In the genomic region with DNA sequence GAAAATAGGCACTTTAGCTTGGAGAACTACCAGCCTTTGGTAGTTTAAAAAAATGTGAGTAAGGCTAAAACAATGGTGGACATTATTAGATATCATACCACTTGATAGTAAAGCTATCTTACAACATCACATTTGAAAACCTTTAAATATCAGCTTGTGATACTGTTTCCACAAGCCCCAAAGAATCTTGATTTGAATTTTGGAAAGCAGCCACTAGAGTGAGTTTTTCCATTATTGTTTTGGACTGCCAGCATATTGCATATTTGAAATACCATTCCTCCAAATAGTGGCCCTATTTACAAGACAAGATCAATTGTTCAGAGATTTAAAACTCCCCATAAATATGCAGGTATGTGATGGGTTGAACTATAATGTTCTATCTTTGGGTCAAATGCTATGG, we compare ENCODE assay signal across 30 cellular contexts.
"Had no signal": no experiment of that assay in that cellular context is flagged by ENCODE, and none has a peak within 500 bp of the region (broad histone marks: within the 10 kb centered on the region; RNA-seq: fewer than 3 reads in every experiment).

No MANE protein-coding gene starts in this region.

- H3K27me3 ChIP-seq: adrenal gland, body of pancreas had no signal

- H3K9me3 ChIP-seq: adrenal gland, body of pancreas had no signal

- H3K4me1 ChIP-seq: adrenal gland, body of pancreas had no signal

- H3K36me3 ChIP-seq: adrenal gland had no signal

- DNase-seq: activated CD4-positive, alpha-beta T cell treated with anti-CD3 and anti-CD28 coated beads for 48 hours; activated CD4-positive, alpha-beta T cell treated with anti-CD3 and anti-CD28 coated beads, Interleukin-2, amount 50 U/mL, for 4 hours; activated CD4-positive, CD25-positive, alpha-beta regulatory T cell treated with anti-CD3 and anti-CD28 coated beads, Interleukin-2, amount 50 U/mL, for 72 hours; activated CD8-positive, alpha-beta memory T cell treated with anti-CD3 and anti-CD28 coated beads, Interleukin-2, amount 50 U/mL, for 48 hours; activated CD8-positive, alpha-beta T cell treated with anti-CD3 and anti-CD28 coated beads, Interleukin-2, amount 10 ng/mL, durations not matched to agents 7 days and 5 days; activated naive CD4-positive, alpha-beta T cell treated with anti-CD3 and anti-CD28 coated beads, Interleukin-2, amount 50 U/mL, for 16 hours; activated naive CD8-positive, alpha-beta T cell treated with anti-CD3 and anti-CD28 coated beads, Interleukin-2, amount 10 ng/mL, durations not matched to agents 7 days and 5 days; activated T-cell treated with anti-CD3 and anti-CD28 coated beads, Interleukin-2, amount 50 U/mL, for 1 hour; adrenal gland; aorta; body of pancreas; central memory CD4-positive, alpha-beta T cell; Kasumi-1; NCI-H1092; NCI-H1930; NCI-H2107; NCI-H2171 treated with DMSO at 0.1 percent for 48 hours; NCI-H345; NCI-H510A; NCI-H526 treated with DMSO at 0.1 percent for 48 hours; NK-92 treated with Interleukin-12 subunit alpha and Interleukin-12 subunit beta, amount 100 ng/mL, for 24 hours; OCI-M1; RPMI8226; SW 1271; T-helper 17 cell; T-helper 9 cell had no signal

- H3K4me3 ChIP-seq: adrenal gland, body of pancreas, SK-N-MC had no signal

- H3K27ac ChIP-seq: adrenal gland, body of pancreas, SK-N-MC had no signal

- ATAC-seq: activated CD8-positive, alpha-beta T cell treated with anti-CD3 and anti-CD28 coated beads, Interleukin-2, amount 10 ng/mL, durations not matched to agents 7 days and 5 days; body of pancreas; Panc1; Right ventricle myocardium inferior; T-helper 17 cell; WTC11 had no signal
